In genomic region chr3:11431319-11431718, GRCh38 we compare ENCODE assay signal across 20 cellular contexts.
A peak's percentile ranks its signal among the peaks of the same experiment; 100 is the strongest.
DNase-seq lines count a peak whose midpoint lies in the region; ATAC-seq, FAIRE-seq and TF ChIP-seq lines count a peak whose summit lies in the region.
"Had no signal": no experiment of that assay in that cellular context is flagged by ENCODE, and none has a peak within 500 bp of the region (broad histone marks: within the 10 kb centered on the region; RNA-seq: fewer than 3 reads in every experiment).

No MANE protein-coding gene starts in this region.

- H3K4me3 ChIP-seq in right lobe of liver = no peak overlapping the region
- H3K4me3 ChIP-seq in HepG2 (replicated peaks in 1 of 3; ENCODE audit: insufficient read depth in 1 of 3, low read depth in 2 of 3, low read length in 3 of 3) = no peak overlapping the region
- no peak overlapping the region for H3K4me3 ChIP-seq in vagina
- H3K4me3 ChIP-seq in neuronal stem cell (ENCODE audit: low read length in 2 of 2) = no peak overlapping the region
- H3K4me3 ChIP-seq: GM23248 had no signal

- no peak for TF ChIP-seq EP300 in HepG2 (IDR thresholded peaks at IDR 0.05; ENCODE audit: low read depth in 2 of 2, low read length in 2 of 2)
- no peak for TF ChIP-seq EP300 in HepG2 (CRISPR knock-in tag; IDR thresholded peaks at IDR 0.05; ENCODE audit: borderline replicate concordance)

- no peaks in the 10 kb centered on the region for H3K4me1 ChIP-seq in right lobe of liver
- H3K4me1 ChIP-seq in HepG2 (ENCODE audit: insufficient read depth, low read length) = no peaks in the 10 kb centered on the region
- peaks cover 50% of the 10 kb centered on the region for H3K4me1 ChIP-seq in vagina
- peaks cover 0 to 4% of the 10 kb centered on the region in 2 donors for H3K4me1 ChIP-seq in neuronal stem cell (ENCODE audit: control insufficient read depth in 2 of 2, insufficient read depth in 1 of 2, low read depth in 1 of 2, low read length in 2 of 2)
- H3K4me1 ChIP-seq: Caco-2 had no signal

- H2BK12ac ChIP-seq in neuronal stem cell (ENCODE audit: low read length) = no peak overlapping the region

- H3K4ac ChIP-seq in neuronal stem cell (ENCODE audit: low read length) = no peak overlapping the region

- H3K27me3 ChIP-seq in right lobe of liver (no peaks in the 10 kb centered on the region), HepG2 (ENCODE audit: control insufficient read depth in 1 of 2, insufficient read depth in 2 of 2, low read length in 2 of 2) (no peaks in the 10 kb centered on the region), vagina (no peaks in the 10 kb centered on the region), neuronal stem cell (ENCODE audit: control insufficient read depth in 3 of 3, insufficient read depth in 3 of 3, low read depth in 1 of 3, low read length in 3 of 3) (no peaks in the 10 kb centered on the region)

- no peak overlapping the region for H2BK5ac ChIP-seq in neuronal stem cell (ENCODE audit: low read length)

- in situ Hi-C loops in HepG2 (cut with HindIII; ENCODE audit: extremely low pct_ligation_motif_present, low pct_unique_long_range_greater_than_20kb) = no loop called here

- H3K27ac ChIP-seq in right lobe of liver = no peak overlapping the region
- no peak overlapping the region for H3K27ac ChIP-seq in HepG2 (ENCODE audit: extremely low read length, insufficient read depth, low read length)
- peak overlapping the region; percentile 56 for H3K27ac ChIP-seq in vagina
- H3K27ac ChIP-seq in neuronal stem cell (replicated peaks; ENCODE audit: low read length) = no peak overlapping the region
- H3K27ac ChIP-seq: C4-2B, GM23248 had no signal

- no peaks in the 10 kb centered on the region for H3K27me3 Mint-ChIP-seq in nephron (ENCODE audit: low read depth)
- H3K27me3 Mint-ChIP-seq: CD4-positive, alpha-beta T cell had no signal

- no peak for TF ChIP-seq RAD21 in HepG2 (CRISPR knock-in tag; IDR thresholded peaks at IDR 0.05)

- H3K4me2 ChIP-seq in HepG2 (ENCODE audit: low read depth, low read length) (no peak overlapping the region), neuronal stem cell (ENCODE audit: insufficient read depth, low read length, poor library complexity, severe bottlenecking) (no peak overlapping the region)

- H4K91ac ChIP-seq in neuronal stem cell (ENCODE audit: low read depth, low read length, poor library complexity) = no peak overlapping the region

- H2AK5ac ChIP-seq in neuronal stem cell (ENCODE audit: low read depth, low read length) = no peak overlapping the region

- H3K18ac ChIP-seq in neuronal stem cell (ENCODE audit: low read length) = no peak overlapping the region

- DNase-seq in right lobe of liver (no peak), HepG2 (ENCODE audit: low spot score) (no peak), amniotic epithelial cell (ENCODE audit: low read depth) (peak; percentile 37), vagina (ENCODE audit: extremely low spot score in 2 of 2) (no peak), posterior vena cava (ENCODE audit: low spot score) (no peak), AML-193 (lab: John Stamatoyannopoulos, UW) (no peak), neuronal stem cell (ENCODE audit: low spot score) (no peak)
- DNase-seq: ACHN; Caco-2; CD4-positive, alpha-beta T cell; GM23248; HFFc6 had no signal

- POLR2A ChIA-PET in HepG2 (lab: Yijun Ruan, JAX) = no interaction called here

- FAIRE-seq in HepG2 (lab: Jason Lieb, UNC) = no peak
- FAIRE-seq: A204.1, D721Med, G401.6, GM12891, GM19239 had no signal

- H4K20me1 ChIP-seq in HepG2 (ENCODE audit: insufficient read depth, low read length) = no peaks in the 10 kb centered on the region

- CTCF ChIA-PET in HepG2 (lab: Yijun Ruan, JAX; ENCODE audit: low intra/inter-chr PET ratio, low total read pairs) = no interaction called here

- H4K8ac ChIP-seq in neuronal stem cell (ENCODE audit: low read depth, low read length) = no peak overlapping the region

- H3K9me3 ChIP-seq in right lobe of liver (no peaks in the 10 kb centered on the region), HepG2 (ENCODE audit: low read length) (no peaks in the 10 kb centered on the region), vagina (no peaks in the 10 kb centered on the region), neuronal stem cell (replicated peaks in 1 of 2; ENCODE audit: control insufficient read depth in 2 of 2, insufficient read depth in 1 of 2, low read depth in 1 of 2, low read length in 2 of 2) (no peaks in the 10 kb centered on the region)
- H3K9me3 ChIP-seq: Caco-2 had no signal

- H3K9ac ChIP-seq in HepG2 (ENCODE audit: insufficient read depth, low read depth, low read length) = no peak overlapping the region
- no peak overlapping the region for H3K9ac ChIP-seq in neuronal stem cell (ENCODE audit: low read depth, low read length, poor library complexity)
- H3K9ac ChIP-seq: GM23248 had no signal

- no peak overlapping the region for H3K23ac ChIP-seq in neuronal stem cell (ENCODE audit: low read depth, low read length, poor library complexity)

- peaks cover 58% of the 10 kb centered on the region for H3K4me1 Mint-ChIP-seq in nephron

- intact Hi-C loops in right lobe of liver (cut with DNase I) = no loop called here
- intact Hi-C loops in HepG2 (cut with micrococcal nuclease; ENCODE audit: unreplicated experiment) = no loop called here
- intact Hi-C loops in vagina (cut with DNase I) = no loop called here
- intact Hi-C loops in posterior vena cava (cut with DNase I) = loop anchor here in 1 of 2 donors (10.0 kb wide), 1 partner anchor 73 kb away; no protein-coding TSS in a partner anchor

- no peaks in the 10 kb centered on the region for H3K79me2 ChIP-seq in HepG2 (ENCODE audit: insufficient read depth, low read length)

- H3K4me3 Mint-ChIP-seq in nephron = peak overlapping the region in 1 of 3 experiments; percentile 12
- H3K4me3 Mint-ChIP-seq: CD4-positive, alpha-beta T cell; HFFc6 had no signal

- TF ChIP-seq CTCF in right lobe of liver (IDR thresholded peaks at IDR 0.05) (no peak), HepG2 (CRISPR knock-in tag; IDR thresholded peaks at IDR 0.05) (no peak), nephron (IDR thresholded peaks at IDR 0.05; ENCODE audit: unreplicated experiment in 3 of 3) (no peak), vagina (IDR thresholded peaks at IDR 0.05) (no peak)

- no peak overlapping the region for H3K14ac ChIP-seq in neuronal stem cell (ENCODE audit: low read length)

- H3K36me3 ChIP-seq in right lobe of liver (peaks cover 0 to 2% (median 0%) of the 10 kb centered on the region in 4 donors), HepG2 (replicated peaks in 1 of 2; ENCODE audit: control insufficient read depth in 1 of 2, insufficient read depth in 2 of 2, low read length in 2 of 2) (no peaks in the 10 kb centered on the region), vagina (no peaks in the 10 kb centered on the region), neuronal stem cell (replicated peaks in 1 of 2; ENCODE audit: control insufficient read depth in 2 of 2, insufficient read depth in 2 of 2, low read length in 2 of 2) (no peaks in the 10 kb centered on the region)

- H2BK120ac ChIP-seq in neuronal stem cell (ENCODE audit: low read depth, low read length) = no peak overlapping the region

- WGBS in right lobe of liver (ENCODE audit: insufficient coverage, low coverage, low lambda C conversion rate, missing lambda C conversion rate) = 80% methylated on average over 3 of the region's 3 CpGs
- WGBS in HepG2 (ENCODE audit: low lambda C conversion rate) = over 99% methylated on average over 3 of the region's 3 CpGs
- no CpG with 5 or more reads among the region's 3 CpGs for WGBS in neuronal stem cell (ENCODE audit: extremely low coverage in 2 of 2, insufficient read length in 2 of 2, insufficient replicate concordance in 1 of 2), 2 donors

- H2BK15ac ChIP-seq in neuronal stem cell (ENCODE audit: low read length) = no peak overlapping the region

- H3K79me1 ChIP-seq in neuronal stem cell (ENCODE audit: low read depth, low read length) = no peaks in the 10 kb centered on the region

- H2AFZ ChIP-seq in HepG2 (ENCODE audit: low read length) (no peak overlapping the region), neuronal stem cell (ENCODE audit: low read length) (no peak overlapping the region)
- H2AFZ ChIP-seq: GM23248 had no signal

- peaks cover 10% of the 10 kb centered on the region for H3K36me3 Mint-ChIP-seq in nephron (ENCODE audit: low read depth)

- TF ChIP-seq POLR2A in right lobe of liver (IDR thresholded peaks at IDR 0.05) = no peak
- TF ChIP-seq POLR2A in HepG2 (IDR thresholded peaks at IDR 0.05; ENCODE audit: insufficient read depth in 1 of 2, low read depth in 2 of 2, low read length in 2 of 2) = no peak
- TF ChIP-seq POLR2A in vagina (IDR thresholded peaks at IDR 0.05) = no peak

- no peaks in the 10 kb centered on the region for H3K9me3 Mint-ChIP-seq in nephron
- H3K9me3 Mint-ChIP-seq: CD4-positive, alpha-beta T cell; HFFc6 had no signal

- ATAC-seq in right lobe of liver (peak in 3 of 4 donors; percentile 18 to 45 (median 21)), HepG2 (no peak)
- ATAC-seq: HCT116 had no signal

- peak overlapping the region; percentile 31 to 84 (median 56) for H3K27ac Mint-ChIP-seq in nephron
- H3K27ac Mint-ChIP-seq: CD4-positive, alpha-beta T cell; HFFc6 had no signal

- BruUV-seq in HepG2 (replicated peaks; lab: Mats Ljungman, UMichigan) = no TSS peak

TF ChIP-seq in HepG2, 621 proteins besides CTCF, POLR2A, EP300 and RAD21 (continues in another document):
- TF ChIP-seq ZBTB26 (CRISPR knock-in tag; IDR thresholded peaks at IDR 0.05; ENCODE audit: borderline replicate concordance) (no peak), TEAD2 (CRISPR knock-in tag; IDR thresholded peaks at IDR 0.05) (no peak), KLF16 (CRISPR knock-in tag; IDR thresholded peaks at IDR 0.05) (no peak), MYNN (CRISPR knock-in tag; IDR thresholded peaks at IDR 0.05; ENCODE audit: low read depth) (no peak), ZNF251 (CRISPR knock-in tag; IDR thresholded peaks at IDR 0.05) (no peak), PBX2 (CRISPR knock-in tag; IDR thresholded peaks at IDR 0.05) (no peak), TBP (CRISPR knock-in tag; IDR thresholded peaks at IDR 0.05) (no peak)
